ENCODE assay signal across 30 cellular contexts in genomic region chr5:144030904-144031303, GRCh38.
"Had no signal": no experiment of that assay in that cellular context is flagged by ENCODE, and none has a peak within 500 bp of the region (broad histone marks: within the 10 kb centered on the region; RNA-seq: fewer than 3 reads in every experiment).

No MANE protein-coding gene starts in this region.

- ATAC-seq: naive thymus-derived CD4-positive, alpha-beta T cell; natural killer cell treated with Interleukin-12 subunit alpha and Interleukin-12 subunit beta and Interleukin-15 and Interleukin-18, amount 100 ng/mL, for 72 hours; psoas muscle; right cardiac atrium; right lobe of liver; stimulated activated memory B cell treated with anti-CD40 and anti-IgM and Interleukin-4, amounts not matched to agents 10 μg/mL and 1 μg/mL and 100 μg/mL, for 72 hours; stimulated activated naive CD8-positive, alpha-beta T cell treated with anti-CD3 and anti-CD28 coated beads, Interleukin-15, amount 100 ng/mL, for 72 hours; stimulated activated naive CD8-positive, alpha-beta T cell treated with anti-CD3 and anti-CD28 coated beads, Interleukin-15, Interleukin-2, amounts not matched to agents 100 U/mL and 50 U/mL, for 24 hours had no signal

- H3K9me3 ChIP-seq: ovary, psoas muscle, right lobe of liver, sigmoid colon, spleen, suprapubic skin, testis, tibial artery, transverse colon, upper lobe of left lung, vagina had no signal

- H3K4me2 ChIP-seq: neural progenitor cell, smooth muscle cell had no signal

- H3K27me3 ChIP-seq: neural progenitor cell, ovary, right lobe of liver, sigmoid colon, suprapubic skin, testis, tibial artery, transverse colon, upper lobe of left lung, vagina had no signal

- DNase-seq: naive thymus-derived CD4-positive, alpha-beta T cell; occipital lobe; ovary; posterior cingulate gyrus; psoas muscle; right cardiac atrium; right lobe of liver; sigmoid colon; spleen; stimulated activated CD4-positive, alpha-beta T cell treated with anti-CD3 and anti-CD28 coated beads, Interleukin-12 subunit alpha, Interleukin-12 subunit beta, amount 100 ng/mL, for 4 hours; stimulated activated CD4-positive, alpha-beta T cell treated with anti-CD3 and anti-CD28 coated beads, Interleukin-1b, Interleukin-23, amount 100 ng/mL, for 48 hours; stimulated activated CD4-positive, alpha-beta T cell treated with anti-CD3 and anti-CD28 coated beads, Interleukin-4, amount 100 ng/mL, for 1 hour; stimulated activated CD4-positive, alpha-beta T cell treated with anti-CD3 and anti-CD28 coated beads, Interleukin-4, amount 100 ng/mL, for 4 hours; stimulated activated CD8-positive, alpha-beta memory T cell treated with anti-CD3 and anti-CD28 coated beads, Interleukin-4, amount 100 ng/mL, for 48 hours; stimulated activated naive CD4-positive, alpha-beta T cell; stimulated activated naive CD8-positive, alpha-beta T cell treated with anti-CD3 and anti-CD28 coated beads, Interleukin-15, amount 100 ng/mL, for 72 hours; stimulated activated naive CD8-positive, alpha-beta T cell treated with anti-CD3 and anti-CD28 coated beads, Interleukin-15, Interleukin-2, amounts not matched to agents 100 U/mL and 50 U/mL, for 24 hours; substantia nigra; testis; tibial artery; transverse colon; upper lobe of left lung had no signal

- H3K4me3 ChIP-seq: neural progenitor cell, ovary, psoas muscle, right lobe of liver, sigmoid colon, smooth muscle cell, spleen, suprapubic skin, testis, tibial artery, transverse colon, upper lobe of left lung, vagina had no signal

- H3K79me2 ChIP-seq: parathyroid adenoma had no signal

- H3K36me3 ChIP-seq: neural progenitor cell, ovary, right lobe of liver, sigmoid colon, spleen, suprapubic skin, tibial artery, transverse colon, upper lobe of left lung, vagina had no signal

- H3K9ac ChIP-seq: neural progenitor cell, parathyroid adenoma had no signal

- H2AFZ ChIP-seq: neural progenitor cell, parathyroid adenoma had no signal

- FAIRE-seq: urothelium cell line had no signal

- H3K4me1 ChIP-seq: neural progenitor cell, parathyroid adenoma, right lobe of liver, spleen, testis, upper lobe of left lung had no signal

- H3K27ac ChIP-seq: neural progenitor cell, ovary, parathyroid adenoma, psoas muscle, right lobe of liver, spleen, suprapubic skin, testis, tibial artery, transverse colon, upper lobe of left lung, vagina had no signal
